In the genomic region with DNA sequence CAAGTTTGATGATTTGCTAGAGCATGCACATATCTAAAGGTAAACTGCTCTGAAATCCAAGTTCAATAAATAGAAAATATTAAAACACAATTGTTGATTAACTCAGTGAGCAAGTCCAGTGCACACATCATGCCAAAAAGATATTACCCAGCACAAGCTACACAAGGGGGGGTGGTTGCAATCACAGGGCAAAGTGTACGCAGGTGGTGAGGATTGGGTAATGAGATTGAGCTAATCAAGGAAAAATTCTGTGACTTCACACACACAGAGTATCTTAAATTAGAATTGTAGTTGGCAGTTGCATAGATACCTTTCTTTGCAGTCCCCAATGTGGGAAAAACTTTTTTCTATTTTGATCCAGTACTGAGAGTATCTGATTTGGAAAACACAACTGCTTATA, we compare ENCODE assay signal across 19 cellular contexts.
DNase-seq lines count a peak whose midpoint lies in the region; ATAC-seq, FAIRE-seq and TF ChIP-seq lines count a peak whose summit lies in the region.
"Had no signal": no experiment of that assay in that cellular context is flagged by ENCODE, and none has a peak within 500 bp of the region (broad histone marks: within the 10 kb centered on the region; RNA-seq: fewer than 3 reads in every experiment).

No MANE protein-coding gene starts in this region.

- no peaks in the 10 kb centered on the region for H3K79me2 ChIP-seq in hepatocyte

- H3K9me2 ChIP-seq in hepatocyte (replicated peaks; ENCODE audit: insufficient read depth): no peaks in the 10 kb centered on the region

- no peak for FAIRE-seq in pancreas (lab: Jason Lieb, UNC)
- FAIRE-seq: A204.1, RCC 7860 had no signal

- peaks cover 0 to 13% (median 0%) of the 10 kb centered on the region in 9 donors for H3K4me1 ChIP-seq in heart right ventricle
- peaks cover 13% of the 10 kb centered on the region for H3K4me1 ChIP-seq in hepatocyte (ENCODE audit: insufficient read depth)
- peaks cover 8 to 18% (median 14%) of the 10 kb centered on the region in 3 donors for H3K4me1 ChIP-seq in pancreas
- no peaks in the 10 kb centered on the region for H3K4me1 ChIP-seq in upper lobe of right lung
- H3K4me1 ChIP-seq: SJSA1 had no signal

- 58 to 63% methylated on average over 1 of the region's 1 CpG for WGBS in heart right ventricle, 2 donors
- 60% methylated on average over 1 of the region's 1 CpG for WGBS in hepatocyte (ENCODE audit: low lambda C conversion rate, missing lambda C conversion rate)
- WGBS in pancreas, 2 donors: 9 to 21% methylated on average over 1 of the region's 1 CpG

- H3K27me3 ChIP-seq in heart right ventricle (no peaks in the 10 kb centered on the region), hepatocyte (no peaks in the 10 kb centered on the region), pancreas (no peaks in the 10 kb centered on the region), upper lobe of right lung (no peaks in the 10 kb centered on the region)
- H3K27me3 ChIP-seq: MG63, SJSA1 had no signal

- no peak overlapping the region for H3K4me2 ChIP-seq in hepatocyte

- no peak overlapping the region for H3K27ac ChIP-seq in heart right ventricle
- no peak overlapping the region for H3K27ac ChIP-seq in hepatocyte
- H3K27ac ChIP-seq in pancreas: peak overlapping the region in 3 of 4 donors; percentile 8 to 69 (median 52)
- H3K27ac ChIP-seq in upper lobe of right lung: no peak overlapping the region
- H3K27ac ChIP-seq: SJSA1 had no signal

- ATAC-seq in heart right ventricle: peak in 5 of 8 donors; percentile 35 to 73 (median 47)
- ATAC-seq in pancreas: peak; percentile 92 to 99 (median 98)
- no peak for ATAC-seq in upper lobe of right lung

- H3K36me3 ChIP-seq in heart right ventricle (no peaks in the 10 kb centered on the region), hepatocyte (replicated peaks; ENCODE audit: insufficient read depth, low read depth) (no peaks in the 10 kb centered on the region), pancreas (no peaks in the 10 kb centered on the region), upper lobe of right lung (no peaks in the 10 kb centered on the region)
- H3K36me3 ChIP-seq: MG63, SJSA1 had no signal

- DNase-seq in heart right ventricle (no peak), cardiac septum (ENCODE audit: low spot score) (no peak), NCI-H82 treated with DMSO at 0.1 percent for 48 hours (lab: John Stamatoyannopoulos, UW; ENCODE audit: unreplicated experiment) (peak; percentile 31), hepatocyte (ENCODE audit: low spot score) (peak; percentile 29), pancreas (peak in 3 of 6 donors; percentile 45 to 66 (median 46)), HPDE6-E6E7 (ENCODE audit: extremely low spot score) (no peak), upper lobe of right lung (no peak)
- DNase-seq in activated CD4-positive, alpha-beta T cell treated with anti-CD3 and anti-CD28 coated beads for 4 hours: no peak
- DNase-seq: DMS79, Kasumi-1, MG63, NCI-H187 treated with DMSO at 0.1 percent for 48 hours, NCI-H2107, NCI-H446 treated with DMSO at 0.1 percent for 48 hours, NCI-H526 treated with DMSO at 0.1 percent for 48 hours, OCI-M1 had no signal

- intact Hi-C loops in heart right ventricle (cut with DNase I): no loop called here
- intact Hi-C loops in cardiac septum (cut with DNase I): no loop called here
- intact Hi-C loops in pancreas (cut with DNase I): no loop called here
- intact Hi-C loops in upper lobe of right lung (cut with DNase I): no loop called here

- H3K4me3 ChIP-seq in heart right ventricle: no peak overlapping the region
- no peak overlapping the region for H3K4me3 ChIP-seq in hepatocyte
- no peak overlapping the region for H3K4me3 ChIP-seq in pancreas
- no peak overlapping the region for H3K4me3 ChIP-seq in upper lobe of right lung
- H3K4me3 ChIP-seq: MG63, SJSA1 had no signal

- H3K9me3 ChIP-seq in heart right ventricle (peaks cover 0 to 15% (median under 1%) of the 10 kb centered on the region in 11 donors), hepatocyte (ENCODE audit: low read depth) (no peaks in the 10 kb centered on the region), pancreas (no peaks in the 10 kb centered on the region), upper lobe of right lung (peaks cover 6% of the 10 kb centered on the region)
- H3K9me3 ChIP-seq: MG63, SJSA1 had no signal

- TF ChIP-seq CTCF in heart right ventricle (IDR thresholded peaks at IDR 0.05) (no peak), hepatocyte (IDR thresholded peaks at IDR 0.05; ENCODE audit: poor library complexity) (no peak), pancreas (IDR thresholded peaks at IDR 0.05) (no peak), upper lobe of right lung (IDR thresholded peaks at IDR 0.05) (no peak)

- no peaks in the 10 kb centered on the region for H4K20me1 ChIP-seq in hepatocyte (ENCODE audit: insufficient read depth, poor library complexity, severe bottlenecking)

- no peak overlapping the region for H2AFZ ChIP-seq in hepatocyte

Comparison
In these comparisons a context has a peak if more than half of its experiments do, and no peak if none do; other contexts are left out.
1. DNase-seq: peak in NCI-H82 treated with DMSO at 0.1 percent for 48 hours (single experiment) and hepatocyte (single experiment); none in heart right ventricle (0 of 2), cardiac septum (single experiment), HPDE6-E6E7 (single experiment), upper lobe of right lung (single experiment) and activated CD4-positive, alpha-beta T cell treated with anti-CD3 and anti-CD28 coated beads for 4 hours (0 of 2).
2. H3K27ac ChIP-seq: peak in pancreas (3 of 4); none in heart right ventricle (0 of 10), hepatocyte (single experiment) and upper lobe of right lung (single experiment).